ENCODE assay signal across 13 cellular contexts in the genomic region with DNA sequence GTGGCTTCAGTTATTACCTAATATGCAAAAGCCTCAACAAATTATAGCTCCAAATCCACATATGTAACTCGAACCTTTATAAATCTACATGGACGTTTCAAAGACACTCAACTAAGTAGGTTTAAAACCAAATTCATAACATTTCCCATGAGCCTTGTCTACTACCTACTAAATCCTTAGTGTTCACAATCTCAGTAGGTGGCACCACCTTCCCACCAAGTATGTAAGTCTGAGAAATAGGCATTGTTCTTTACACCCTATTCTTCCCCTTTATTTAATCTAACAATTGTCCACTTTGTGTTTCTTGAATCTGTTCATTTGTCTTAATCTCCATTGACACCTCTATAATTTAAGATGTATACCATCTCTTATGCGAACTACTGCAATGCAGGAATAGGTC.
"Had no signal": no experiment of that assay in that cellular context is flagged by ENCODE, and none has a peak within 500 bp of the region (broad histone marks: within the 10 kb centered on the region; RNA-seq: fewer than 3 reads in every experiment).

No MANE protein-coding gene starts in this region.

- H3K27ac ChIP-seq: heart right ventricle, left ventricle myocardium inferior, sigmoid colon, upper lobe of right lung had no signal

- ATAC-seq: esophagus mucosa, heart right ventricle, upper lobe of right lung had no signal

- H3K27me3 Mint-ChIP-seq: activated naive CD8-positive, alpha-beta T cell had no signal

- DNase-seq: activated CD4-positive, CD25-positive, alpha-beta regulatory T cell treated with anti-CD3 and anti-CD28 coated beads, Interleukin-2, amount 50 U/mL, for 72 hours; effector CD8-positive, alpha-beta T cell; heart right ventricle; immature natural killer cell; kidney glomerular epithelial cell; left ventricle myocardium inferior; occipital lobe; posterior cingulate gyrus; sigmoid colon; upper lobe of right lung had no signal

- H3K27ac Mint-ChIP-seq: activated naive CD8-positive, alpha-beta T cell; activated T-helper 1 cell treated with anti-CD3 and anti-CD28 coated beads, Interleukin-12 subunit alpha, Interleukin-12 subunit beta, Interleukin-2, Interleukin-4 antibody, amounts not matched to agents 30 ng/mL and 10 ng/mL and 1 ng/mL, durations not matched to agents 14 hours and 24 hours and 36 hours; immature natural killer cell had no signal

- H3K4me3 Mint-ChIP-seq: activated naive CD8-positive, alpha-beta T cell; activated T-helper 1 cell treated with anti-CD3 and anti-CD28 coated beads, Interleukin-12 subunit alpha, Interleukin-12 subunit beta, Interleukin-2, Interleukin-4 antibody, amounts not matched to agents 30 ng/mL and 10 ng/mL and 1 ng/mL, durations not matched to agents 14 hours and 24 hours and 36 hours; immature natural killer cell had no signal

- H3K9me3 Mint-ChIP-seq: activated T-helper 1 cell treated with anti-CD3 and anti-CD28 coated beads, Interleukin-12 subunit alpha, Interleukin-12 subunit beta, Interleukin-2, Interleukin-4 antibody, amounts not matched to agents 30 ng/mL and 10 ng/mL and 1 ng/mL, durations not matched to agents 14 hours and 24 hours and 36 hours; immature natural killer cell had no signal
